ENCODE assay signal across 44 cellular contexts in the genomic region with DNA sequence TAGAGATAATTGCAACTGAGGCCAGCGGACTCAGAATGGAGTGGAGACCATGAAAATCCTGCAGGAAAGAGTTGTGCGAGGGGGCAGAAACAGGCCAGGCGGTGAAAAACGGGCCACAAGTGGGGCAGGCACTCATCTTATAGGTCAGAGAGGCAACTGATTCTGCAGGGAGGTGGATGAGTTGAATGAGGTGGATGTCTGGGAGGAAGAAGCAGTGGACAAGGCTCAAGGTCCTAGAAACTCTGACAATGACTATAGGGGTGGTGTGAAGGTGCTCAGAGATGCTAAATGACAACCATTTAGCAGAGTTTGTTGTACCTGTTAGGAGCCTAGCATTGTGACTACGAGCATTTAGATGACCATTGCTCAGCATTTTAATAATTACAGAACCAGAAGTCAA. TPM values are rescaled to one million over a fixed set of nuclear protein-coding genes. Genes with fewer than 3 reads are reported as not detected.
"Had no signal": no experiment of that assay in that cellular context is flagged by ENCODE, and none has a peak within 500 bp of the region (broad histone marks: within the 10 kb centered on the region; RNA-seq: fewer than 3 reads in every experiment).

No MANE protein-coding gene starts in this region.

- H3K27me3 ChIP-seq: adrenal gland, ascending aorta, body of pancreas, brain microvascular endothelial cell, breast epithelium had no signal

- H3K9me3 Mint-ChIP-seq: activated naive CD4-positive, alpha-beta T cell treated with anti-CD3 and anti-CD28 coated beads, Interleukin-2, amount 10 ng/mL, durations not matched to agents 7 days and 5 days; activated naive CD4-positive, alpha-beta T cell treated with anti-CD3 and anti-CD28 coated beads, Interleukin-2, amount 50 U/mL, for 24 hours; activated naive CD8-positive, alpha-beta T cell treated with anti-CD3 and anti-CD28 coated beads for 36 hours; activated naive CD8-positive, alpha-beta T cell treated with anti-CD3 and anti-CD28 coated beads, Interleukin-2, amount 10 ng/mL, durations not matched to agents 7 days and 5 days; activated T-cell treated with anti-CD3 and anti-CD28 coated beads, Interleukin-2, amount 50 U/mL, for 24 hours; activated T-helper 1 cell treated with anti-CD3 and anti-CD28 coated beads, Interleukin-12 subunit alpha, Interleukin-12 subunit beta, Interleukin-2, Interleukin-4 antibody, amounts not matched to agents 30 ng/mL and 10 ng/mL and 1 ng/mL, durations not matched to agents 14 hours and 24 hours and 36 hours; activated T-helper 17 cell treated with anti-CD3 and anti-CD28 coated beads, Interleukin-2, amount 50 U/mL, for 72 hours; activated T-helper 2 cell treated with anti-CD3 and anti-CD28 coated beads, Interferon-gamma antibody, Interleukin-2, Interleukin-4, amounts not matched to agents 10 μg/mL and 5 μg/mL and 100 μg/mL, durations not matched to agents 14 hours and 24 hours and 36 hours had no signal

- H3K27me3 Mint-ChIP-seq: activated naive CD4-positive, alpha-beta T cell treated with anti-CD3 and anti-CD28 coated beads, Interleukin-2, amount 10 ng/mL, durations not matched to agents 7 days and 5 days; activated naive CD4-positive, alpha-beta T cell treated with anti-CD3 and anti-CD28 coated beads, Interleukin-2, amount 50 U/mL, for 24 hours; activated naive CD8-positive, alpha-beta T cell; activated naive CD8-positive, alpha-beta T cell treated with anti-CD3 and anti-CD28 coated beads for 36 hours; activated naive CD8-positive, alpha-beta T cell treated with anti-CD3 and anti-CD28 coated beads, Interleukin-2, amount 10 ng/mL, durations not matched to agents 7 days and 5 days; activated naive CD8-positive, alpha-beta T cell treated with anti-CD3 and anti-CD28 coated beads, Interleukin-2, amount 50 U/mL, for 24 hours; activated T-cell treated with anti-CD3 and anti-CD28 coated beads, Interleukin-2, amount 50 U/mL, for 24 hours; activated T-helper 17 cell treated with anti-CD3 and anti-CD28 coated beads, Interleukin-2, amount 50 U/mL, for 72 hours; central memory CD8-positive, alpha-beta T cell had no signal

- ATAC-seq: activated naive CD4-positive, alpha-beta T cell treated with anti-CD3 and anti-CD28 coated beads, Interleukin-2, amount 50 U/mL, for 72 hours; activated naive CD8-positive, alpha-beta T cell treated with anti-CD3 and anti-CD28 coated beads, Interleukin-2, amount 50 U/mL, for 24 hours; activated T-cell treated with anti-CD3 and anti-CD28 coated beads, Interleukin-2, amount 50 U/mL, for 4 hours; activated T-cell treated with anti-CD3 and anti-CD28 coated beads, Interleukin-2, amount 50 U/mL, for 72 hours; activated T-helper 17 cell treated with anti-CD3 and anti-CD28 coated beads, Interleukin-2, amount 50 U/mL, for 72 hours; body of pancreas had no signal

- H3K4me3 Mint-ChIP-seq: activated naive CD4-positive, alpha-beta T cell treated with anti-CD3 and anti-CD28 coated beads for 36 hours; activated naive CD4-positive, alpha-beta T cell treated with anti-CD3 and anti-CD28 coated beads, Interleukin-2, amount 10 ng/mL, durations not matched to agents 7 days and 5 days; activated naive CD4-positive, alpha-beta T cell treated with anti-CD3 and anti-CD28 coated beads, Interleukin-2, amount 50 U/mL, for 24 hours; activated naive CD8-positive, alpha-beta T cell; activated naive CD8-positive, alpha-beta T cell treated with anti-CD3 and anti-CD28 coated beads for 36 hours; activated naive CD8-positive, alpha-beta T cell treated with anti-CD3 and anti-CD28 coated beads, Interleukin-2, amount 10 ng/mL, durations not matched to agents 7 days and 5 days; activated naive CD8-positive, alpha-beta T cell treated with anti-CD3 and anti-CD28 coated beads, Interleukin-2, amount 50 U/mL, for 24 hours; activated T-cell treated with anti-CD3 and anti-CD28 coated beads, Interleukin-2, amount 50 U/mL, for 24 hours; activated T-cell treated with anti-CD3 and anti-CD28 coated beads, Interleukin-2, amount 50 U/mL, for 4 hours; activated T-cell treated with anti-CD3 and anti-CD28 coated beads, Interleukin-2, amount 50 U/mL, for 72 hours; activated T-helper 1 cell treated with anti-CD3 and anti-CD28 coated beads, Interleukin-12 subunit alpha, Interleukin-12 subunit beta, Interleukin-2, Interleukin-4 antibody, amounts not matched to agents 30 ng/mL and 10 ng/mL and 1 ng/mL, durations not matched to agents 14 hours and 24 hours and 36 hours; activated T-helper 17 cell treated with anti-CD3 and anti-CD28 coated beads, Interleukin-2, amount 50 U/mL, for 72 hours; brain; central memory CD8-positive, alpha-beta T cell had no signal

- H3K36me3 ChIP-seq: adrenal gland, ascending aorta, brain microvascular endothelial cell, breast epithelium, cardiac muscle cell had no signal

- DNase-seq: activated effector memory CD4-positive, alpha-beta T cell treated with anti-CD3 and anti-CD28 coated beads, Interleukin-2, amount 50 U/mL, for 16 hours; activated effector memory CD4-positive, alpha-beta T cell treated with Interleukin-2 at 50 U/mL for 16 hours; activated gamma-delta T cell; activated gamma-delta T cell treated with Interleukin-2 at 50 U/mL for 16 hours; activated naive CD4-positive, alpha-beta T cell; activated naive CD4-positive, alpha-beta T cell treated with anti-CD3 and anti-CD28 coated beads for 36 hours; activated naive CD4-positive, alpha-beta T cell treated with anti-CD3 and anti-CD28 coated beads, Interleukin-2, amount 10 ng/mL, durations not matched to agents 7 days and 5 days; activated naive CD4-positive, alpha-beta T cell treated with anti-CD3 and anti-CD28 coated beads, Interleukin-2, amount 50 U/mL, for 16 hours; activated naive CD4-positive, alpha-beta T cell treated with Interleukin-2 at 50 U/mL for 16 hours; activated naive CD8-positive, alpha-beta T cell treated with anti-CD3 and anti-CD28 coated beads for 36 hours; activated naive CD8-positive, alpha-beta T cell treated with anti-CD3 and anti-CD28 coated beads, Interleukin-2, amount 10 ng/mL, durations not matched to agents 7 days and 5 days; activated naive CD8-positive, alpha-beta T cell treated with anti-CD3 and anti-CD28 coated beads, Interleukin-2, amount 50 U/mL, for 24 hours; activated T-cell treated with anti-CD3 and anti-CD28 coated beads for 4 hours; activated T-cell treated with anti-CD3 and anti-CD28 coated beads, Interleukin-2, amount 50 U/mL, for 1 hour; activated T-cell treated with anti-CD3 and anti-CD28 coated beads, Interleukin-2, amount 50 U/mL, for 24 hours; activated T-cell treated with anti-CD3 and anti-CD28 coated beads, Interleukin-2, amount 50 U/mL, for 4 hours; activated T-cell treated with anti-CD3 and anti-CD28 coated beads, Interleukin-2, amount 50 U/mL, for 48 hours; activated T-cell treated with anti-CD3 and anti-CD28 coated beads, Interleukin-2, amount 50 U/mL, for 72 hours; adrenal gland; amniotic stem cell; amygdala; anterior cingulate cortex; aorta; body of pancreas; brain microvascular endothelial cell; caudate nucleus; central memory CD4-positive, alpha-beta T cell; cerebellar nuclear complex had no signal

- H3K27ac ChIP-seq: adrenal gland, ascending aorta, body of pancreas, brain microvascular endothelial cell, breast epithelium, cardiac muscle cell had no signal

- H3K4me3 ChIP-seq: adrenal gland, ascending aorta, body of pancreas, breast epithelium, cardiac muscle cell had no signal

- H3K9me3 ChIP-seq: adrenal gland, ascending aorta, body of pancreas, breast epithelium had no signal

- H3K36me3 Mint-ChIP-seq: activated naive CD4-positive, alpha-beta T cell treated with anti-CD3 and anti-CD28 coated beads, Interleukin-2, amount 10 ng/mL, durations not matched to agents 7 days and 5 days; activated naive CD4-positive, alpha-beta T cell treated with anti-CD3 and anti-CD28 coated beads, Interleukin-2, amount 50 U/mL, for 24 hours; activated naive CD4-positive, alpha-beta T cell treated with anti-CD3 and anti-CD28 coated beads, Interleukin-2, amount 50 U/mL, for 72 hours; activated naive CD8-positive, alpha-beta T cell; activated naive CD8-positive, alpha-beta T cell treated with anti-CD3 and anti-CD28 coated beads for 36 hours; activated naive CD8-positive, alpha-beta T cell treated with anti-CD3 and anti-CD28 coated beads, Interleukin-2, amount 10 ng/mL, durations not matched to agents 7 days and 5 days; brain had no signal

- H3K4me1 Mint-ChIP-seq: activated naive CD4-positive, alpha-beta T cell treated with anti-CD3 and anti-CD28 coated beads, Interleukin-2, amount 10 ng/mL, durations not matched to agents 7 days and 5 days; activated naive CD4-positive, alpha-beta T cell treated with anti-CD3 and anti-CD28 coated beads, Interleukin-2, amount 50 U/mL, for 24 hours; activated naive CD8-positive, alpha-beta T cell treated with anti-CD3 and anti-CD28 coated beads for 36 hours; activated naive CD8-positive, alpha-beta T cell treated with anti-CD3 and anti-CD28 coated beads, Interleukin-2, amount 10 ng/mL, durations not matched to agents 7 days and 5 days; activated naive CD8-positive, alpha-beta T cell treated with anti-CD3 and anti-CD28 coated beads, Interleukin-2, amount 50 U/mL, for 24 hours; activated T-helper 17 cell treated with anti-CD3 and anti-CD28 coated beads, Interleukin-2, amount 50 U/mL, for 72 hours; brain; central memory CD8-positive, alpha-beta T cell had no signal

- H3K4me1 ChIP-seq: adrenal gland, ascending aorta, body of pancreas, breast epithelium had no signal

- H3K27ac Mint-ChIP-seq: activated naive CD4-positive, alpha-beta T cell treated with anti-CD3 and anti-CD28 coated beads for 36 hours; activated naive CD4-positive, alpha-beta T cell treated with anti-CD3 and anti-CD28 coated beads, Interleukin-2, amount 10 ng/mL, durations not matched to agents 7 days and 5 days; activated naive CD4-positive, alpha-beta T cell treated with anti-CD3 and anti-CD28 coated beads, Interleukin-2, amount 50 U/mL, for 24 hours; activated naive CD4-positive, alpha-beta T cell treated with anti-CD3 and anti-CD28 coated beads, Interleukin-2, amount 50 U/mL, for 72 hours; activated naive CD8-positive, alpha-beta T cell; activated naive CD8-positive, alpha-beta T cell treated with anti-CD3 and anti-CD28 coated beads for 36 hours; activated naive CD8-positive, alpha-beta T cell treated with anti-CD3 and anti-CD28 coated beads, Interleukin-2, amount 10 ng/mL, durations not matched to agents 7 days and 5 days; activated naive CD8-positive, alpha-beta T cell treated with anti-CD3 and anti-CD28 coated beads, Interleukin-2, amount 50 U/mL, for 24 hours; activated T-cell treated with anti-CD3 and anti-CD28 coated beads, Interleukin-2, amount 50 U/mL, for 24 hours; activated T-cell treated with anti-CD3 and anti-CD28 coated beads, Interleukin-2, amount 50 U/mL, for 72 hours; activated T-helper 1 cell treated with anti-CD3 and anti-CD28 coated beads, Interleukin-12 subunit alpha, Interleukin-12 subunit beta, Interleukin-2, Interleukin-4 antibody, amounts not matched to agents 30 ng/mL and 10 ng/mL and 1 ng/mL, durations not matched to agents 14 hours and 24 hours and 36 hours; activated T-helper 17 cell treated with anti-CD3 and anti-CD28 coated beads, Interleukin-2, amount 50 U/mL, for 72 hours; activated T-helper 2 cell treated with anti-CD3 and anti-CD28 coated beads, Interferon-gamma antibody, Interleukin-2, Interleukin-4, amounts not matched to agents 10 μg/mL and 5 μg/mL and 100 μg/mL, durations not matched to agents 14 hours and 24 hours and 36 hours; brain had no signal

RNA-seq across cellular contexts. Expression of a gene that starts 33.6 kb away (rescaled TPM):
- total RNA-seq: activated naive CD4-positive, alpha-beta T cell treated with anti-CD3 and anti-CD28 coated beads for 36 hours; activated naive CD4-positive, alpha-beta T cell treated with anti-CD3 and anti-CD28 coated beads, Interleukin-2, amount 50 U/mL, for 72 hours; activated naive CD8-positive, alpha-beta T cell treated with anti-CD3 and anti-CD28 coated beads for 36 hours; activated naive CD8-positive, alpha-beta T cell treated with anti-CD3 and anti-CD28 coated beads, Interleukin-2, amount 10 ng/mL, durations not matched to agents 7 days and 5 days; activated T-cell treated with anti-CD3 and anti-CD28 coated beads, Interleukin-2, amount 50 U/mL, for 4 hours; activated T-cell treated with anti-CD3 and anti-CD28 coated beads, Interleukin-2, amount 50 U/mL, for 72 hours; activated T-helper 1 cell treated with anti-CD3 and anti-CD28 coated beads, Interleukin-12 subunit alpha, Interleukin-12 subunit beta, Interleukin-2, Interleukin-4 antibody, amounts not matched to agents 30 ng/mL and 10 ng/mL and 1 ng/mL, durations not matched to agents 14 hours and 24 hours and 36 hours; activated T-helper 17 cell treated with anti-CD3 and anti-CD28 coated beads, Interleukin-2, amount 50 U/mL, for 72 hours; activated T-helper 2 cell treated with anti-CD3 and anti-CD28 coated beads, Interferon-gamma antibody, Interleukin-2, Interleukin-4, amounts not matched to agents 10 μg/mL and 5 μg/mL and 100 μg/mL, durations not matched to agents 14 hours and 24 hours and 36 hours; aorta; ascending aorta; astrocyte; body of pancreas; breast epithelium; bronchial epithelial cell; cardiac muscle cell; cardiac septum; cerebellum had no signal
- polyA plus RNA-seq: adipose tissue, aorta, cardiac muscle cell had no signal
